ENCODE assay signal across 12 cellular contexts in genomic region chr2:24122-24521, GRCh38. TPM values are rescaled to one million over a fixed set of nuclear protein-coding genes. Genes with fewer than 3 reads are reported as not detected.
DNase-seq lines count a peak whose midpoint lies in the region; ATAC-seq and TF ChIP-seq lines count a peak whose summit lies in the region.
"Had no signal": no experiment of that assay in that cellular context is flagged by ENCODE, and none has a peak within 500 bp of the region (broad histone marks: within the 10 kb centered on the region; RNA-seq: fewer than 3 reads in every experiment).

No MANE protein-coding gene starts in this region.

- H3K4me3 ChIP-seq in CD8-positive, alpha-beta T cell (ENCODE audit: low read depth, low read length): no peak overlapping the region
- no peak overlapping the region for H3K4me3 ChIP-seq in esophagus muscularis mucosa
- H3K4me3 ChIP-seq: sigmoid colon had no signal

- H3K36me3 ChIP-seq in CD8-positive, alpha-beta T cell (ENCODE audit: insufficient read depth, low read length): no peaks in the 10 kb centered on the region
- no peaks in the 10 kb centered on the region for H3K36me3 ChIP-seq in esophagus muscularis mucosa
- H3K36me3 ChIP-seq: sigmoid colon had no signal

- H3K4me1 Mint-ChIP-seq in CD8-positive, alpha-beta T cell (ENCODE audit: low read depth): peaks cover 25% of the 10 kb centered on the region
- H3K4me1 Mint-ChIP-seq in activated CD4-positive, alpha-beta memory T cell treated with anti-CD3 and anti-CD28 coated beads for 36 hours (ENCODE audit: low read depth): peaks cover 19% of the 10 kb centered on the region
- no peaks in the 10 kb centered on the region for H3K4me1 Mint-ChIP-seq in CD14-positive monocyte

- H3K9me3 Mint-ChIP-seq in CD8-positive, alpha-beta T cell: no peaks in the 10 kb centered on the region
- H3K9me3 Mint-ChIP-seq in activated CD4-positive, alpha-beta memory T cell treated with anti-CD3 and anti-CD28 coated beads for 36 hours: peaks cover 5% of the 10 kb centered on the region
- H3K9me3 Mint-ChIP-seq in CD14-positive monocyte: peaks cover 0 to 5% (median 0%) of the 10 kb centered on the region in 7 donors

- no peak for TF ChIP-seq CTCF in CD8-positive, alpha-beta T cell (IDR thresholded peaks at IDR 0.05)
- TF ChIP-seq CTCF in esophagus muscularis mucosa (IDR thresholded peaks at IDR 0.05) (no peak), CD14-positive monocyte (IDR thresholded peaks at IDR 0.05) (no peak)

- no peak for TF ChIP-seq POLR2A in esophagus muscularis mucosa (IDR thresholded peaks at IDR 0.05; ENCODE audit: low read depth)

- no peaks in the 10 kb centered on the region for H3K36me3 Mint-ChIP-seq in CD8-positive, alpha-beta T cell
- H3K36me3 Mint-ChIP-seq in activated CD4-positive, alpha-beta memory T cell treated with anti-CD3 and anti-CD28 coated beads for 36 hours: peaks cover 7% of the 10 kb centered on the region
- no peaks in the 10 kb centered on the region for H3K36me3 Mint-ChIP-seq in CD14-positive monocyte

- H3K27me3 ChIP-seq in CD8-positive, alpha-beta T cell (ENCODE audit: insufficient read depth, low read length): no peaks in the 10 kb centered on the region
- peaks cover 0 to 10% (median 0%) of the 10 kb centered on the region in 4 donors for H3K27me3 ChIP-seq in esophagus muscularis mucosa
- H3K27me3 ChIP-seq: sigmoid colon had no signal

- no peak overlapping the region for H3K27ac ChIP-seq in CD8-positive, alpha-beta T cell (ENCODE audit: low read depth, low read length)
- no peak overlapping the region for H3K27ac ChIP-seq in esophagus muscularis mucosa (replicated peaks in 1 of 4)
- H3K27ac ChIP-seq: sigmoid colon had no signal

- POLR2A ChIA-PET in CD8-positive, alpha-beta T cell (lab: Charles Lee): no interaction called here
- POLR2A ChIA-PET in activated CD4-positive, alpha-beta memory T cell treated with anti-CD3 and anti-CD28 coated beads for 36 hours (lab: Charles Lee): no interaction called here

- peak overlapping the region; percentile 25 for H3K27ac Mint-ChIP-seq in CD8-positive, alpha-beta T cell
- peak overlapping the region; percentile 36 for H3K27ac Mint-ChIP-seq in activated CD4-positive, alpha-beta memory T cell treated with anti-CD3 and anti-CD28 coated beads for 36 hours
- H3K27ac Mint-ChIP-seq in CD14-positive monocyte: no peak overlapping the region

- CTCF ChIA-PET in CD8-positive, alpha-beta T cell (lab: Charles Lee): interaction anchor here (1.0 kb wide), 1 partner anchor 118 kb away, joined by 3 read pairs; no protein-coding TSS in a partner anchor
- CTCF ChIA-PET in activated CD4-positive, alpha-beta memory T cell treated with anti-CD3 and anti-CD28 coated beads for 36 hours (lab: Charles Lee): interaction anchor here (2.1 to 2.2 kb wide), 2 partner anchors 12 to 118 kb away, joined by 6 read pairs; no protein-coding TSS in a partner anchor

- peaks cover 16% of the 10 kb centered on the region for H3K4me1 ChIP-seq in CD8-positive, alpha-beta T cell (ENCODE audit: insufficient read depth, low read length)
- H3K4me1 ChIP-seq in esophagus muscularis mucosa: no peaks in the 10 kb centered on the region
- H3K4me1 ChIP-seq: sigmoid colon had no signal

- H3K9me3 ChIP-seq in CD8-positive, alpha-beta T cell (ENCODE audit: low read length): no peaks in the 10 kb centered on the region
- no peaks in the 10 kb centered on the region for H3K9me3 ChIP-seq in esophagus muscularis mucosa
- H3K9me3 ChIP-seq: sigmoid colon had no signal

- intact Hi-C loops in CD8-positive, alpha-beta T cell (cut with DNase I, micrococcal nuclease): no loop called here
- intact Hi-C loops in activated CD4-positive, alpha-beta memory T cell treated with anti-CD3 and anti-CD28 coated beads for 36 hours (cut with micrococcal nuclease): loop anchor here (1.0 kb wide), 1 partner anchor 8 kb away; no protein-coding TSS in a partner anchor
- intact Hi-C loops in esophagus muscularis mucosa (cut with DNase I): no loop called here
- intact Hi-C loops in CD14-positive monocyte (cut with micrococcal nuclease): no loop called here

- DNase-seq in CD8-positive, alpha-beta T cell: no peak
- peak; percentile 36 for DNase-seq in activated CD4-positive, alpha-beta memory T cell treated with anti-CD3 and anti-CD28 coated beads for 36 hours
- DNase-seq in esophagus muscularis mucosa (ENCODE audit: extremely low spot score): no peak
- DNase-seq in AML-193 (lab: John Stamatoyannopoulos, UW): no peak
- DNase-seq in CD14-positive monocyte (ENCODE audit: low spot score): no peak
- no peak for DNase-seq in NCI-H2029 (lab: John Stamatoyannopoulos, UW)
- DNase-seq: NCI-H1694; sigmoid colon; stimulated activated naive CD8-positive, alpha-beta T cell treated with anti-CD3 and anti-CD28 coated beads, Interleukin-15, Interleukin-2, amounts not matched to agents 100 U/mL and 50 U/mL, for 24 hours had no signal

- no peak for ATAC-seq in CD8-positive, alpha-beta T cell
- ATAC-seq in GM19324 (IDR thresholded peaks at IDR 0.05; ENCODE audit: low FRiP score, unreplicated experiment): peak; percentile 89
- peak; percentile 91 for ATAC-seq in HG03095 (IDR thresholded peaks at IDR 0.05; ENCODE audit: unreplicated experiment)
- ATAC-seq: SK-N-SH treated with all-trans-retinoic acid at 6 μM for 48 hours; stimulated activated naive CD8-positive, alpha-beta T cell treated with anti-CD3 and anti-CD28 coated beads, Interleukin-15, Interleukin-2, amounts not matched to agents 100 U/mL and 50 U/mL, for 24 hours had no signal

- H3K27me3 Mint-ChIP-seq in CD8-positive, alpha-beta T cell (ENCODE audit: low read depth): peaks cover 2% of the 10 kb centered on the region
- H3K27me3 Mint-ChIP-seq in activated CD4-positive, alpha-beta memory T cell treated with anti-CD3 and anti-CD28 coated beads for 36 hours: no peaks in the 10 kb centered on the region
- peaks cover 0 to 8% (median 0%) of the 10 kb centered on the region in 3 donors for H3K27me3 Mint-ChIP-seq in CD14-positive monocyte (ENCODE audit: low read depth in 3 of 3)

- H3K4me3 Mint-ChIP-seq in CD8-positive, alpha-beta T cell: no peak overlapping the region
- no peak overlapping the region for H3K4me3 Mint-ChIP-seq in activated CD4-positive, alpha-beta memory T cell treated with anti-CD3 and anti-CD28 coated beads for 36 hours
- no peak overlapping the region for H3K4me3 Mint-ChIP-seq in CD14-positive monocyte

- TF ChIP-seq EP300 in esophagus muscularis mucosa (IDR thresholded peaks at IDR 0.05): no peak

RNA-seq across cellular contexts. Expression of gene FAM110C, which starts 22.2 kb away (rescaled TPM):
- total RNA-seq in CD8-positive, alpha-beta T cell: under 1 TPM; 0.19 to 0.41 TPM
- total RNA-seq in activated CD4-positive, alpha-beta memory T cell treated with anti-CD3 and anti-CD28 coated beads for 36 hours: 1 to 10 TPM; 3.1 to 3.6 TPM
- total RNA-seq in esophagus muscularis mucosa: 1 to 10 TPM in 3 of 4 donors, under 1 TPM in 1; 0.98 to 3.7 (median 1.5) TPM
- polyA plus RNA-seq in CD14-positive monocyte: not detected

Comparison
In these comparisons a context has a peak if more than half of its experiments do, and no peak if none do; other contexts are left out.
1. H3K27ac Mint-ChIP-seq: peak in CD8-positive, alpha-beta T cell (single experiment) and activated CD4-positive, alpha-beta memory T cell treated with anti-CD3 and anti-CD28 coated beads for 36 hours (single experiment); none in CD14-positive monocyte (0 of 7).